In the genomic region with DNA sequence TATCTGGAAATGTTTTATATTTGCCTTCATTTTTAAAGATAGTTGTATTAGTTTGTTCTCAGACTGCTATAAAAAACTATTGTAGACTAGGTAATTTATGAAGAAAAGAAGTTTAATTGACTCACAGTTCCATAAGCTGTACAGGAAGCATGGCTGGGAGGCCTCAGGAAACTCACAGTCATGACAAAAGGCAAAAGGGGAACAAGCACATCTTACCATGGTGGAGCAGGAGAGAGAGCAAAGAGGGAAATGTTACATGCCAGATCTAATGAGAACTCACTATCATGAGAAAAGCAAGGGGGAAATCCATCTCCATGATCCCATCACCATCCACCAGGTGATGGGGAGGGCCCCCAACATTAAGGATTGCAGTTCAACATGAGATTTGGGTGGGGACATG, we compare ENCODE assay signal across 30 cellular contexts. TPM values are rescaled to one million over a fixed set of nuclear protein-coding genes. Genes with fewer than 3 reads are reported as not detected.
DNase-seq lines count a peak whose midpoint lies in the region; ATAC-seq and TF ChIP-seq lines count a peak whose summit lies in the region.
"Had no signal": no experiment of that assay in that cellular context is flagged by ENCODE, and none has a peak within 500 bp of the region (broad histone marks: within the 10 kb centered on the region; RNA-seq: fewer than 3 reads in every experiment).

No MANE protein-coding gene starts in this region.

- intact Hi-C loops in CD14-positive monocyte (cut with micrococcal nuclease) = no loop called here
- intact Hi-C loops in dendritic cell treated with granulocyte-macrophage colony-stimulating factor and Interleukin-4, amounts not matched to agents 40 ng/mL and 50 ng/mL, for 4 days (cut with micrococcal nuclease) = no loop called here

- peaks cover 7% of the 10 kb centered on the region for H3K4me1 Mint-ChIP-seq in CD14-positive monocyte
- H3K4me1 Mint-ChIP-seq in dendritic cell treated with granulocyte-macrophage colony-stimulating factor and Interleukin-4, amounts not matched to agents 40 ng/mL and 50 ng/mL, for 4 days (ENCODE audit: low read depth) = peaks cover 14% of the 10 kb centered on the region
- H3K4me1 Mint-ChIP-seq: activated CD4-positive, alpha-beta memory T cell treated with anti-CD3 and anti-CD28 coated beads, Interleukin-2, amount 10 ng/mL, durations not matched to agents 7 days and 5 days; central memory CD8-positive, alpha-beta T cell; GM23338; IgD-negative memory B cell; naive thymus-derived CD4-positive, alpha-beta T cell had no signal

- ATAC-seq in activated CD4-positive, CD25-positive, alpha-beta regulatory T cell treated with anti-CD3 and anti-CD28 coated beads, Interleukin-2, amount 50 U/mL, for 24 hours = no peak
- ATAC-seq in HG03520 (IDR thresholded peaks at IDR 0.05; ENCODE audit: unreplicated experiment) = no peak
- ATAC-seq: CD8-positive, alpha-beta T cell; gastroesophageal sphincter; GM23338; lower lobe of right lung; naive thymus-derived CD4-positive, alpha-beta T cell; right cardiac atrium; stimulated activated naive CD8-positive, alpha-beta T cell treated with anti-CD3 and anti-CD28 coated beads, Interleukin-15, Interleukin-2, amounts not matched to agents 100 U/mL and 50 U/mL, for 24 hours had no signal

- peak overlapping the region in 5 of 7 donors; percentile 5 to 84 (median 64) for H3K27ac Mint-ChIP-seq in CD14-positive monocyte
- H3K27ac Mint-ChIP-seq in dendritic cell treated with granulocyte-macrophage colony-stimulating factor and Interleukin-4, amounts not matched to agents 40 ng/mL and 50 ng/mL, for 4 days = peak overlapping the region; percentile 22
- H3K27ac Mint-ChIP-seq: activated CD4-positive, alpha-beta memory T cell treated with anti-CD3 and anti-CD28 coated beads, Interleukin-2, amount 10 ng/mL, durations not matched to agents 7 days and 5 days; activated T-helper 1 cell treated with anti-CD3 and anti-CD28 coated beads, Interleukin-12 subunit alpha, Interleukin-12 subunit beta, Interleukin-2, Interleukin-4 antibody, amounts not matched to agents 30 ng/mL and 10 ng/mL and 1 ng/mL, durations not matched to agents 14 hours and 24 hours and 36 hours; CD8-positive, alpha-beta T cell; GM23338; IgD-negative memory B cell; naive thymus-derived CD4-positive, alpha-beta T cell had no signal

- peaks cover 0 to 2% (median 1%) of the 10 kb centered on the region in 3 donors for H3K27me3 Mint-ChIP-seq in CD14-positive monocyte (ENCODE audit: low read depth in 3 of 3)
- no peaks in the 10 kb centered on the region for H3K27me3 Mint-ChIP-seq in dendritic cell treated with granulocyte-macrophage colony-stimulating factor and Interleukin-4, amounts not matched to agents 40 ng/mL and 50 ng/mL, for 4 days
- H3K27me3 Mint-ChIP-seq: IgD-negative memory B cell had no signal

- H3K9me3 Mint-ChIP-seq in CD14-positive monocyte = peaks cover 12 to 34% (median 24%) of the 10 kb centered on the region in 7 donors
- H3K9me3 Mint-ChIP-seq in dendritic cell treated with granulocyte-macrophage colony-stimulating factor and Interleukin-4, amounts not matched to agents 40 ng/mL and 50 ng/mL, for 4 days = peaks cover 23% of the 10 kb centered on the region
- H3K9me3 Mint-ChIP-seq: activated CD4-positive, alpha-beta memory T cell treated with anti-CD3 and anti-CD28 coated beads, Interleukin-2, amount 10 ng/mL, durations not matched to agents 7 days and 5 days; GM23338 had no signal

- H3K4me3 Mint-ChIP-seq in CD14-positive monocyte = peak overlapping the region in 1 of 2 donors; percentile 11
- no peak overlapping the region for H3K4me3 Mint-ChIP-seq in dendritic cell treated with granulocyte-macrophage colony-stimulating factor and Interleukin-4, amounts not matched to agents 40 ng/mL and 50 ng/mL, for 4 days
- H3K4me3 Mint-ChIP-seq: activated CD4-positive, alpha-beta memory T cell treated with anti-CD3 and anti-CD28 coated beads, Interleukin-2, amount 10 ng/mL, durations not matched to agents 7 days and 5 days; activated T-helper 1 cell treated with anti-CD3 and anti-CD28 coated beads, Interleukin-12 subunit alpha, Interleukin-12 subunit beta, Interleukin-2, Interleukin-4 antibody, amounts not matched to agents 30 ng/mL and 10 ng/mL and 1 ng/mL, durations not matched to agents 14 hours and 24 hours and 36 hours; CD8-positive, alpha-beta T cell; central memory CD8-positive, alpha-beta T cell; GM23338; naive thymus-derived CD4-positive, alpha-beta T cell had no signal

- TF ChIP-seq CTCF in CD14-positive monocyte (IDR thresholded peaks at IDR 0.05) = no peak

- DNase-seq in CD14-positive monocyte (ENCODE audit: low spot score) = peak; percentile 51
- peak; percentile 86 to 94 for DNase-seq in Kasumi-1 (lab: John Stamatoyannopoulos, UW)
- peak; percentile 15 for DNase-seq in SKM-1 (lab: John Stamatoyannopoulos, UW; ENCODE audit: unreplicated experiment)
- DNase-seq in DMS 273 treated with DMSO at 0.1 percent for 48 hours (lab: John Stamatoyannopoulos, UW) = no peak
- DNase-seq in NCI-H345 (lab: John Stamatoyannopoulos, UW) = no peak
- DNase-seq: activated CD4-positive, alpha-beta memory T cell treated with anti-CD3 and anti-CD28 coated beads, Interleukin-2, amount 10 ng/mL, durations not matched to agents 7 days and 5 days; activated CD8-positive, alpha-beta memory T cell treated with anti-CD3 and anti-CD28 coated beads, Interleukin-2, amount 50 U/mL, for 48 hours; activated naive CD4-positive, alpha-beta T cell treated with Interleukin-2 at 50 U/mL for 16 hours; CD8-positive, alpha-beta T cell; DMS153; kidney glomerular epithelial cell; lower lobe of right lung; naive thymus-derived CD4-positive, alpha-beta T cell; NCI-H1417 treated with DMSO at 0.1 percent for 48 hours; NCI-H2029 treated with DMSO at 0.1 percent for 48 hours; NCI-H226; NCI-H69; right cardiac atrium; stimulated activated naive CD8-positive, alpha-beta T cell treated with anti-CD3 and anti-CD28 coated beads, Interleukin-15, Interleukin-2, amounts not matched to agents 100 U/mL and 50 U/mL, for 24 hours had no signal

- H3K36me3 Mint-ChIP-seq in CD14-positive monocyte = peaks cover 0 to 7% of the 10 kb centered on the region in 2 donors
- H3K36me3 Mint-ChIP-seq in dendritic cell treated with granulocyte-macrophage colony-stimulating factor and Interleukin-4, amounts not matched to agents 40 ng/mL and 50 ng/mL, for 4 days (ENCODE audit: low read depth) = peaks cover 6% of the 10 kb centered on the region
- H3K36me3 Mint-ChIP-seq: CD8-positive, alpha-beta T cell; IgD-negative memory B cell had no signal

RNA-seq across cellular contexts. Expression of gene UNC79, which starts 35.5 kb away (rescaled TPM):
- under 1 TPM in 1 of 2 donors, not detected in 1; 0.02 TPM for polyA plus RNA-seq in CD14-positive monocyte
- polyA plus RNA-seq: IgD-negative memory B cell; naive thymus-derived CD4-positive, alpha-beta T cell had no signal

RNA-seq across cellular contexts. Expression of gene COX8C, which starts 48.2 kb away (rescaled TPM):
- polyA plus RNA-seq in CD14-positive monocyte = not detected
- polyA plus RNA-seq: adipose tissue; hepatocyte; IgD-negative memory B cell; naive thymus-derived CD4-positive, alpha-beta T cell; smooth muscle cell had no signal

Comparison
In these comparisons a context has a peak if more than half of its experiments do, and no peak if none do; other contexts are left out.
1. DNase-seq: peak in CD14-positive monocyte (single experiment), Kasumi-1 (2 of 2) and SKM-1 (single experiment); none in DMS 273 treated with DMSO at 0.1 percent for 48 hours (single experiment) and NCI-H345 (single experiment).